8 cellular contexts compared by ENCODE assay signal in the genomic region with DNA sequence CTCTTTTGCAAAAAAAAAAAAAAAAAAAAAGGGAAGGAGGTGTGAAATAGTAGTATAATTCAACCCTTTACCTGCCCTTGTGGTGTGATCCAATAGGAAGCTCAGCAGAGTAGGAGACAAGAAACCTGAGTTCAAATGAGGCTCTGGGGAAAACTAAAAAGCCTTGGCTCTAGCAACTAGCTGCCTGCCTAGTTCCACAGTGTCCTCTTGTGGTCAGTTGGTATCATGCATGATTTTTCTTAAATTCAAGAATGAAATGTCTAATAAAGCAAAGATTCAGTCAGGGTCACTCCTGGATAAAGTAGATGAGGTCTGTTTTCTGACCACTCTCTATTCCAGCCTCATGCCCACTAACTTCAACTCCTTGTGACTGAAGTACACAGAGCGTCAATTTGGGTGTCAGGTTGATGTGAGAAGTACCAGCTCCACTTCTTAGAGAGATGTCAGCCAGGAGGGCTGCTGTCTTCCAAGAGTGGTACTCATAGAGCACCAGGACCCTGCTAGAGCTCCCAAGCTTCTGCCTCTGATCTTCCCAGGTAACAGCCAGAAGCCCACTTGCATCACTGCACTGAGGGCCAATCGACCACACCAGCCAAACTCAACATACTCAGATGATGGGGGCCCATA. TPM values are rescaled to one million over a fixed set of nuclear protein-coding genes. Genes with fewer than 3 reads are reported as not detected.
DNase-seq lines count a peak whose midpoint lies in the region; ATAC-seq and TF ChIP-seq lines count a peak whose summit lies in the region.

No MANE protein-coding gene starts in this region.

- no peaks in the 10 kb centered on the region for H3K4me1 ChIP-seq in MM.1S (ENCODE audit: low read length)
- peaks cover 0 to 6% (median 0%) of the 10 kb centered on the region in 4 donors for H3K4me1 ChIP-seq in sigmoid colon

- POLR2A ChIA-PET in RWPE1 (lab: Yijun Ruan, JAX; ENCODE audit: low non-redundant PET): interaction anchor here (0.9 kb wide), 1 partner anchor 110 kb away, joined by 3 read pairs; no protein-coding TSS in a partner anchor

- no peak overlapping the region for H3K4me3 ChIP-seq in MM.1S (ENCODE audit: low read length)
- H3K4me3 ChIP-seq in sigmoid colon: no peak overlapping the region

- TF ChIP-seq POLR2A in sigmoid colon (IDR thresholded peaks at IDR 0.05): no peak

- H3K36me3 ChIP-seq in MM.1S (replicated peaks; ENCODE audit: insufficient read depth, low read length): no peaks in the 10 kb centered on the region
- H3K36me3 ChIP-seq in sigmoid colon: peaks cover 0 to 4% (median 0%) of the 10 kb centered on the region in 4 donors

- 90 to 92% methylated on average over 2 of the region's 2 CpGs for WGBS in sigmoid colon, 2 donors

- no peak for TF ChIP-seq EP300 in sigmoid colon (IDR thresholded peaks at IDR 0.05)

- no peak for ATAC-seq in HG03139 (IDR thresholded peaks at IDR 0.05; ENCODE audit: unreplicated experiment)

- intact Hi-C loops in sigmoid colon (cut with DNase I) (no loop called here), posterior vena cava (cut with DNase I) (loop anchor here in 1 of 2 donors (10.0 kb wide), 1 partner anchor 265 kb away; no protein-coding TSS in a partner anchor)

- no peaks in the 10 kb centered on the region for H3K79me2 ChIP-seq in MM.1S (ENCODE audit: low read length)

- no peaks in the 10 kb centered on the region for H3K9me3 ChIP-seq in MM.1S (replicated peaks; ENCODE audit: insufficient read depth, low read length)
- H3K9me3 ChIP-seq in sigmoid colon: no peaks in the 10 kb centered on the region

- H3F3A ChIP-seq in MM.1S (ENCODE audit: insufficient read depth, low read length): no peaks in the 10 kb centered on the region

- H3K27ac ChIP-seq in MM.1S (ENCODE audit: low read length) (no peak overlapping the region), RWPE1 (no peak overlapping the region), sigmoid colon (no peak overlapping the region)

- H3K9me2 ChIP-seq in MM.1S (replicated peaks; ENCODE audit: insufficient read depth, low read length): no peaks in the 10 kb centered on the region

- DNase-seq in A172 (ENCODE audit: low spot score): peak; percentile 68
- peak; percentile 71 for DNase-seq in GM03348 (ENCODE audit: low spot score)
- DNase-seq in MM.1S: peak; percentile 41
- peak; percentile 55 for DNase-seq in RWPE1 (ENCODE audit: low spot score)
- DNase-seq in fibroblast of gingiva (ENCODE audit: low read depth): peak; percentile 37
- DNase-seq in sigmoid colon: no peak
- DNase-seq in posterior vena cava (ENCODE audit: low spot score): no peak

- no peak overlapping the region for H2AFZ ChIP-seq in MM.1S (ENCODE audit: low read length)

- no peak overlapping the region for H3K9ac ChIP-seq in MM.1S (ENCODE audit: low read length)

- CTCF ChIA-PET in RWPE1 (lab: Yijun Ruan, JAX): interaction anchor here (0.5 to 1.7 kb wide), 9 partner anchors 9 to 275 kb away, joined by 3 to 16 read pairs (median 3); no protein-coding TSS in a partner anchor

- H3K27me3 ChIP-seq in MM.1S (replicated peaks; ENCODE audit: insufficient read depth, low read length): no peaks in the 10 kb centered on the region
- H3K27me3 ChIP-seq in sigmoid colon: no peaks in the 10 kb centered on the region

- no peak overlapping the region for H3K4me2 ChIP-seq in MM.1S (ENCODE audit: low read depth, low read length)

- H4K20me1 ChIP-seq in MM.1S (ENCODE audit: insufficient read depth, low read length): no peaks in the 10 kb centered on the region

- TF ChIP-seq CTCF in MM.1S (IDR thresholded peaks at IDR 0.05; ENCODE audit: low read length) (peak; percentile 76), RWPE1 (conservative IDR thresholded peaks at IDR 0.05; ENCODE audit: low read depth) (peak; percentile 95), sigmoid colon (IDR thresholded peaks at IDR 0.05) (peak in 3 of 4 experiments; percentile 34 to 46 (median 37))

RNA-seq across cellular contexts. Expression of a gene that starts 10.5 kb away (rescaled TPM):
- 181 and 372 TPM in 2 replicates for total RNA-seq in A172 (2014; rRNA removed; shearing (Covaris generic))
- total RNA-seq in sigmoid colon (10 to 100 TPM; 17.8 to 59.1 (median 23.1) TPM), posterior vena cava (10 to 100 TPM; 31.0 to 38.7 TPM)
- polyA plus RNA-seq in sigmoid colon: 100 to 1,000 TPM in 1 of 3 donors, 10 to 100 TPM in 2; 86.5 to 107 (median 90.1) TPM

RNA-seq across cellular contexts. Expression of a gene that starts 15.6 kb away (rescaled TPM):
- total RNA-seq in A172 (2014; rRNA removed; shearing (Covaris generic)): 43.0 and 52.4 TPM in 2 replicates
- total RNA-seq in sigmoid colon (10 to 100 TPM; 18.5 to 25.0 (median 21.0) TPM), posterior vena cava (10 to 100 TPM; 25.5 to 28.8 TPM)
- 10 to 100 TPM; 15.6 to 35.1 (median 27.3) TPM for polyA plus RNA-seq in sigmoid colon

Comparison
In these comparisons a context has a peak if more than half of its experiments do, and no peak if none do; other contexts are left out.
1. DNase-seq: peak in A172 (single experiment), GM03348 (single experiment), MM.1S (single experiment), RWPE1 (single experiment) and fibroblast of gingiva (single experiment); none in sigmoid colon (single experiment) and posterior vena cava (single experiment).
2. CTCF ChIP-seq: peak in every context shown above with its lines; median percentile 95 in RWPE1; 76 in MM.1S; 37 in sigmoid colon.